34 cellular contexts compared by ENCODE assay signal in the genomic region with DNA sequence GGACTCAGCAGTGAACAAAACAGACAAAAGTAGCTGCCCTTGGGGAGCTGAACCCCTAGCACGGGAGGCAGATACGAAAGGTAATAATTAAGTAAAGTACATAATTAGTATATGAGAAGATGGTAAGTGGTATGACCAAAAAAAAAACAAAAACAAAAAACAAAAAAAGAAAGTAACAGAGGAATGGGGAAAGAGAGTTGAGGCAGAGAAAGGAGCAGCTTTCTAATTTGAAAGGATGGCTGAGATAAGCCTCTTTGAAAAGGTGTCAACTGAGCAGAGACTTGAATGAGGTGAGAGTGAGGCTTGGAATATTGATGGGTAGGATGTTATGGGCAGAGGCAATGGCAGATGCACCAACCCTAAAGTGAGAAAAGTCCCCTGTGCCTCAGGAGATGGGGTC.
"Had no signal": no experiment of that assay in that cellular context is flagged by ENCODE, and none has a peak within 500 bp of the region (broad histone marks: within the 10 kb centered on the region; RNA-seq: fewer than 3 reads in every experiment).

No MANE protein-coding gene starts in this region.

- ATAC-seq: activated CD8-positive, alpha-beta T cell treated with anti-CD3 and anti-CD28 coated beads for 36 hours; activated naive CD8-positive, alpha-beta T cell treated with anti-CD3 and anti-CD28 coated beads, Interleukin-2, amount 50 U/mL, for 24 hours; activated T-cell treated with anti-CD3 and anti-CD28 coated beads, Interleukin-2, amount 50 U/mL, for 4 hours; activated T-cell treated with anti-CD3 and anti-CD28 coated beads, Interleukin-2, amount 50 U/mL, for 72 hours; activated T-helper 17 cell treated with anti-CD3 and anti-CD28 coated beads, Interleukin-2, amount 50 U/mL, for 72 hours had no signal

- H3K4me3 Mint-ChIP-seq: activated B cell treated with CpG ODN at 0.5 μM for 24 hours; activated CD4-positive, alpha-beta memory T cell treated with anti-CD3 and anti-CD28 coated beads for 36 hours; activated CD4-positive, alpha-beta T cell treated with anti-CD3 and anti-CD28 coated beads, Interleukin-2, amount 10 ng/mL, durations not matched to agents 24 days and 14 days; activated CD8-positive, alpha-beta T cell treated with anti-CD3 and anti-CD28 coated beads for 36 hours; activated naive CD4-positive, alpha-beta T cell treated with anti-CD3 and anti-CD28 coated beads for 36 hours; activated naive CD8-positive, alpha-beta T cell; activated naive CD8-positive, alpha-beta T cell treated with anti-CD3 and anti-CD28 coated beads, Interleukin-2, amount 10 ng/mL, durations not matched to agents 7 days and 5 days; activated naive CD8-positive, alpha-beta T cell treated with anti-CD3 and anti-CD28 coated beads, Interleukin-2, amount 50 U/mL, for 24 hours; activated T-cell treated with anti-CD3 and anti-CD28 coated beads, Interleukin-2, amount 50 U/mL, for 4 hours; activated T-cell treated with anti-CD3 and anti-CD28 coated beads, Interleukin-2, amount 50 U/mL, for 72 hours; activated T-helper 1 cell treated with anti-CD3 and anti-CD28 coated beads, Interleukin-12 subunit alpha, Interleukin-12 subunit beta, Interleukin-2, Interleukin-4 antibody, amounts not matched to agents 30 ng/mL and 10 ng/mL and 1 ng/mL, durations not matched to agents 14 hours and 24 hours and 36 hours; activated T-helper 17 cell treated with anti-CD3 and anti-CD28 coated beads, Interleukin-2, amount 50 U/mL, for 72 hours; brain; central memory CD8-positive, alpha-beta T cell; T-helper 1 cell treated with Interleukin-12 subunit alpha and Interleukin-12 subunit beta and Interleukin-4 antibody, amounts not matched to agents 30 μg/mL and 1 μg/mL, for 36 hours; T-helper 2 cell treated with Interferon-gamma antibody and Interleukin-4, amounts not matched to agents 5 μg/mL and 100 μg/mL, for 36 hours had no signal

- DNase-seq: activated B cell treated with CpG ODN at 0.5 μM for 24 hours; activated CD4-positive, alpha-beta memory T cell treated with anti-CD3 and anti-CD28 coated beads for 36 hours; activated CD4-positive, alpha-beta T cell treated with anti-CD3 and anti-CD28 coated beads for 4 hours; activated CD4-positive, alpha-beta T cell treated with anti-CD3 and anti-CD28 coated beads, Interleukin-2, amount 10 ng/mL, durations not matched to agents 24 days and 14 days; activated CD4-positive, alpha-beta T cell treated with anti-CD3 and anti-CD28 coated beads, Interleukin-2, amount 50 U/mL, for 1 hour; activated CD4-positive, alpha-beta T cell treated with anti-CD3 and anti-CD28 coated beads, Interleukin-2, amount 50 U/mL, for 4 hours; activated CD4-positive, CD25-positive, alpha-beta regulatory T cell treated with anti-CD3 and anti-CD28 coated beads, Interleukin-2, amount 50 U/mL, for 72 hours; activated CD8-positive, alpha-beta memory T cell treated with anti-CD3 and anti-CD28 coated beads, Interleukin-2, amount 50 U/mL, for 4 hours; activated CD8-positive, alpha-beta T cell treated with anti-CD3 and anti-CD28 coated beads for 36 hours; activated gamma-delta T cell; activated naive CD4-positive, alpha-beta T cell treated with anti-CD3 and anti-CD28 coated beads for 36 hours; activated naive CD4-positive, alpha-beta T cell treated with anti-CD3 and anti-CD28 coated beads, Interleukin-2, amount 50 U/mL, for 16 hours; activated naive CD8-positive, alpha-beta T cell treated with anti-CD3 and anti-CD28 coated beads, Interleukin-2, amount 10 ng/mL, durations not matched to agents 7 days and 5 days; activated naive CD8-positive, alpha-beta T cell treated with anti-CD3 and anti-CD28 coated beads, Interleukin-2, amount 50 U/mL, for 24 hours; activated T-cell treated with anti-CD3 and anti-CD28 coated beads for 4 hours; activated T-cell treated with anti-CD3 and anti-CD28 coated beads, Interleukin-2, amount 50 U/mL, for 1 hour; activated T-cell treated with anti-CD3 and anti-CD28 coated beads, Interleukin-2, amount 50 U/mL, for 4 hours; activated T-cell treated with anti-CD3 and anti-CD28 coated beads, Interleukin-2, amount 50 U/mL, for 72 hours; amygdala; anterior cingulate cortex; caudate nucleus; cerebellar nuclear complex; T-helper 2 cell; T-helper 9 cell had no signal

- H3K4me3 ChIP-seq: ascending aorta, cardiac muscle cell had no signal

- H3K4me1 Mint-ChIP-seq: central memory CD8-positive, alpha-beta T cell had no signal

- H3K27me3 ChIP-seq: ascending aorta, cardiac muscle cell had no signal

- H3K27ac ChIP-seq: cardiac muscle cell, VCaP had no signal

- H3K9me3 ChIP-seq: ascending aorta had no signal

- H3K36me3 ChIP-seq: ascending aorta, cardiac muscle cell had no signal

- H3K27ac Mint-ChIP-seq: activated B cell treated with CpG ODN at 0.5 μM for 24 hours; activated CD4-positive, alpha-beta memory T cell treated with anti-CD3 and anti-CD28 coated beads for 36 hours; activated CD4-positive, alpha-beta T cell treated with anti-CD3 and anti-CD28 coated beads, Interleukin-2, amount 10 ng/mL, durations not matched to agents 24 days and 14 days; activated CD8-positive, alpha-beta T cell treated with anti-CD3 and anti-CD28 coated beads for 36 hours; activated naive CD4-positive, alpha-beta T cell treated with anti-CD3 and anti-CD28 coated beads for 36 hours; activated naive CD8-positive, alpha-beta T cell; activated naive CD8-positive, alpha-beta T cell treated with anti-CD3 and anti-CD28 coated beads, Interleukin-2, amount 10 ng/mL, durations not matched to agents 7 days and 5 days; activated naive CD8-positive, alpha-beta T cell treated with anti-CD3 and anti-CD28 coated beads, Interleukin-2, amount 50 U/mL, for 24 hours; activated T-cell treated with anti-CD3 and anti-CD28 coated beads, Interleukin-2, amount 50 U/mL, for 72 hours; activated T-helper 1 cell treated with anti-CD3 and anti-CD28 coated beads, Interleukin-12 subunit alpha, Interleukin-12 subunit beta, Interleukin-2, Interleukin-4 antibody, amounts not matched to agents 30 ng/mL and 10 ng/mL and 1 ng/mL, durations not matched to agents 14 hours and 24 hours and 36 hours; activated T-helper 17 cell treated with anti-CD3 and anti-CD28 coated beads, Interleukin-2, amount 50 U/mL, for 72 hours; brain; T-helper 1 cell treated with Interleukin-12 subunit alpha and Interleukin-12 subunit beta and Interleukin-4 antibody, amounts not matched to agents 30 μg/mL and 1 μg/mL, for 36 hours; T-helper 2 cell treated with Interferon-gamma antibody and Interleukin-4, amounts not matched to agents 5 μg/mL and 100 μg/mL, for 36 hours had no signal

- H3K36me3 Mint-ChIP-seq: activated CD4-positive, alpha-beta memory T cell treated with anti-CD3 and anti-CD28 coated beads for 36 hours; activated naive CD8-positive, alpha-beta T cell treated with anti-CD3 and anti-CD28 coated beads, Interleukin-2, amount 10 ng/mL, durations not matched to agents 7 days and 5 days had no signal

- H3K9me3 Mint-ChIP-seq: activated T-helper 17 cell treated with anti-CD3 and anti-CD28 coated beads, Interleukin-2, amount 50 U/mL, for 72 hours had no signal
